ENCODE assay signal across 1 cellular context in the genomic region with DNA sequence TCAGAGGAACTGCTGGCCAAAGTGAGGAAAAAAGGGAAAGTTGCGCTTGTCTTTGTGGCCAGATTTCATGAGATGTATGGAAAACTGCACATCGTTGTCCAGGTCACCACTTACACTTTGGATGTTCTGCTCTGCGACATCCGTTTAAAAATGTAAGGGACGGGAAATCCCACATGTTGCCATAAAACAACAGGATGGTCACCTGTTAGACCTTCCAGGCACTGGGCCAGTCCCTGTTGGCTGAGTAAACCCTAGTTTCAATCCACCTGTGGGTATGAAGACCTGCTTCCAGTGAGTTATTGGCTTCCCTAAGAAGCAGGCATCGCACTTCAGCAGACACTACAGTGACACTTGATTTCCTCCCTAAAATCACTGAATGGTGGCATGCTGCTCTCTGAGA.
TF ChIP-seq lines count a peak whose summit lies in the region.

No MANE protein-coding gene starts in this region.

TF ChIP-seq in SK-N-SH treated with all-trans-retinoic acid at 6 μM for 48 hours, 23 proteins besides CTCF, POLR2A, EP300 and RAD21 (continued from another document):
- TF ChIP-seq POU6F1 (CRISPR knock-in tag; IDR thresholded peaks at IDR 0.05; ENCODE audit: borderline replicate concordance, low read depth), result no peak
- TF ChIP-seq TOX (CRISPR knock-in tag; IDR thresholded peaks at IDR 0.05; ENCODE audit: borderline replicate concordance), result no peak
